8 cellular contexts compared by ENCODE assay signal in genomic region chr2:213151437-213152064, GRCh38. TPM values are rescaled to one million over a fixed set of nuclear protein-coding genes. Genes with fewer than 3 reads are reported as not detected.
DNase-seq lines count a peak whose midpoint lies in the region; ATAC-seq and TF ChIP-seq lines count a peak whose summit lies in the region.

Gene IKZF2, minus strand, starts transcription at chr2:213151612. Its CDS starts 2,983 bp downstream, at chr2:213148629.

- peak within 1 kb of the TSS; percentile 39 for H4K91ac ChIP-seq in mesenchymal stem cell (ENCODE audit: low read length)

- peak within 1 kb of the TSS; percentile 98 for H2AFZ ChIP-seq in mesenchymal stem cell (ENCODE audit: low read depth, low read length)

- peak within 1 kb of the TSS; percentile 58 for H2BK120ac ChIP-seq in mesenchymal stem cell (ENCODE audit: low read depth, low read length)

- H2BK15ac ChIP-seq in mesenchymal stem cell (ENCODE audit: low read depth, poor library complexity, severe bottlenecking) = peak within 1 kb of the TSS; percentile 98

- no peak within 1 kb of the TSS for H2AK5ac ChIP-seq in mesenchymal stem cell (ENCODE audit: low read length, severe bottlenecking)

- peaks cover 2% of the 10 kb centered on the region for H3K79me1 ChIP-seq in mesenchymal stem cell (replicated peaks; ENCODE audit: low read length, poor library complexity, severe bottlenecking)

- H3K4me3 ChIP-seq in effector memory CD4-positive, alpha-beta T cell (ENCODE audit: insufficient read depth, low read depth, low read length, poor library complexity, severe bottlenecking) = peak within 1 kb of the TSS; percentile 70
- H3K4me3 ChIP-seq in mesenchymal stem cell (ENCODE audit: insufficient read depth in 1 of 2, low read depth in 1 of 2, low read length in 2 of 2) = peak within 1 kb of the TSS; percentile 79 to 92

- H3K9ac ChIP-seq in mesenchymal stem cell (ENCODE audit: low read length) = peak within 1 kb of the TSS; percentile 94

- no peak within 1 kb of the TSS for H3K14ac ChIP-seq in mesenchymal stem cell (ENCODE audit: low read length in 2 of 2)

- no peaks in the 10 kb centered on the region for H3K36me3 ChIP-seq in effector memory CD4-positive, alpha-beta T cell (ENCODE audit: control insufficient read depth, insufficient read depth, low read length)
- no peaks in the 10 kb centered on the region for H3K36me3 ChIP-seq in mesenchymal stem cell (ENCODE audit: control insufficient read depth in 1 of 2, insufficient read depth in 2 of 2, low read depth in 1 of 2, low read length in 2 of 2)

- intact Hi-C loops in activated CD8-positive, alpha-beta T cell treated with anti-CD3 and anti-CD28 coated beads for 36 hours (cut with micrococcal nuclease) = loop anchor here (2.0 to 5.0 kb wide), 6 partner anchors 34 to 464 kb away; no protein-coding TSS in a partner anchor

- H4K8ac ChIP-seq in mesenchymal stem cell (ENCODE audit: low read length) = peak within 1 kb of the TSS; percentile 35

- H2BK12ac ChIP-seq in mesenchymal stem cell (ENCODE audit: low read length in 2 of 2) = no peak within 1 kb of the TSS

- H3K27ac ChIP-seq in effector memory CD4-positive, alpha-beta T cell (ENCODE audit: insufficient read depth, low read length, poor library complexity, severe bottlenecking) = peak within 1 kb of the TSS; percentile 63
- H3K27ac ChIP-seq in mesenchymal stem cell (ENCODE audit: low read length, poor library complexity, severe bottlenecking) = peak within 1 kb of the TSS; percentile 85

- peak within 1 kb of the TSS in 1 of 2 experiments; percentile 62 for H3K18ac ChIP-seq in mesenchymal stem cell (ENCODE audit: low read depth in 1 of 2, low read length in 2 of 2)

- peak within 1 kb of the TSS; percentile 83 for H3K4me3 Mint-ChIP-seq in activated CD8-positive, alpha-beta T cell treated with anti-CD3 and anti-CD28 coated beads for 36 hours

- H3K9me3 ChIP-seq in effector memory CD4-positive, alpha-beta T cell (ENCODE audit: control insufficient read depth, low read length) = no peaks in the 10 kb centered on the region
- H3K9me3 ChIP-seq in mesenchymal stem cell (ENCODE audit: control insufficient read depth, low read length) = no peaks in the 10 kb centered on the region

- H3K9me3 Mint-ChIP-seq in activated CD8-positive, alpha-beta T cell treated with anti-CD3 and anti-CD28 coated beads for 36 hours = no peaks in the 10 kb centered on the region

- peak within 1 kb of the TSS; percentile 88 for H3K27ac Mint-ChIP-seq in activated CD8-positive, alpha-beta T cell treated with anti-CD3 and anti-CD28 coated beads for 36 hours

- POLR2A ChIA-PET in activated CD8-positive, alpha-beta T cell treated with anti-CD3 and anti-CD28 coated beads for 36 hours (lab: Charles Lee) = interaction anchor here (0.9 to 3.2 kb wide), 6 partner anchors 21 to 288 kb away, joined by 3 to 14 read pairs (median 4); no protein-coding TSS in a partner anchor

- DNase-seq in C1 segment of cervical spinal cord (lab: John Stamatoyannopoulos, UW) = peak in 13 of 14 donors; percentile 61 to 91 (median 84)
- peak; percentile 89 for DNase-seq in NCI-H526 treated with DMSO at 0.1 percent for 48 hours (lab: John Stamatoyannopoulos, UW)
- peak; percentile 79 for DNase-seq in activated CD8-positive, alpha-beta T cell treated with anti-CD3 and anti-CD28 coated beads for 36 hours
- peak; percentile 43 to 67 (median 67) for DNase-seq in effector memory CD4-positive, alpha-beta T cell
- peak; percentile 88 for DNase-seq in mesenchymal stem cell
- DNase-seq in stimulated activated CD8-positive, alpha-beta memory T cell treated with anti-CD3 and anti-CD28 coated beads, Interleukin-12 subunit alpha, Interleukin-12 subunit beta, amount 100 ng/mL, for 1 hour (ENCODE audit: low read depth) = peak; percentile 51

- H3K4ac ChIP-seq in mesenchymal stem cell (ENCODE audit: low read depth in 1 of 2, low read length in 2 of 2) = peak within 1 kb of the TSS in 1 of 2 experiments; percentile 88

- peaks cover 10% of the 10 kb centered on the region for H3K36me3 Mint-ChIP-seq in activated CD8-positive, alpha-beta T cell treated with anti-CD3 and anti-CD28 coated beads for 36 hours (ENCODE audit: low read depth)

- H3K4me2 ChIP-seq in mesenchymal stem cell (ENCODE audit: low read length, poor library complexity, severe bottlenecking) = peak within 1 kb of the TSS; percentile 90

- H3K27me3 ChIP-seq in effector memory CD4-positive, alpha-beta T cell (replicated peaks; ENCODE audit: control insufficient read depth, insufficient read depth, low read length, poor library complexity, severe bottlenecking) = no peaks in the 10 kb centered on the region
- H3K27me3 ChIP-seq in mesenchymal stem cell (ENCODE audit: control insufficient read depth in 1 of 2, insufficient read depth in 1 of 2, low read length in 2 of 2) = no peaks in the 10 kb centered on the region

- peaks cover 35% of the 10 kb centered on the region for H3K4me1 Mint-ChIP-seq in activated CD8-positive, alpha-beta T cell treated with anti-CD3 and anti-CD28 coated beads for 36 hours (ENCODE audit: low read depth)

- H3K4me1 ChIP-seq in effector memory CD4-positive, alpha-beta T cell (ENCODE audit: control insufficient read depth, insufficient read depth, low read length, poor library complexity, severe bottlenecking) = no peaks in the 10 kb centered on the region
- H3K4me1 ChIP-seq in mesenchymal stem cell (ENCODE audit: control insufficient read depth, insufficient read depth, low read depth, low read length) = no peaks in the 10 kb centered on the region

- H3K27me3 Mint-ChIP-seq in activated CD8-positive, alpha-beta T cell treated with anti-CD3 and anti-CD28 coated beads for 36 hours = peaks cover 12% of the 10 kb centered on the region

- no peak for TF ChIP-seq CTCF in activated CD8-positive, alpha-beta T cell treated with anti-CD3 and anti-CD28 coated beads for 36 hours (IDR thresholded peaks at IDR 0.05)

- H2BK5ac ChIP-seq in mesenchymal stem cell (ENCODE audit: low read depth, low read length, poor library complexity, severe bottlenecking) = peak within 1 kb of the TSS; percentile 89

- CTCF ChIA-PET in activated CD8-positive, alpha-beta T cell treated with anti-CD3 and anti-CD28 coated beads for 36 hours (lab: Charles Lee) = interaction anchor here (0.9 to 2.4 kb wide), 4 partner anchors 19 to 374 kb away, joined by 3 to 6 read pairs (median 4); no protein-coding TSS in a partner anchor

- H3K23ac ChIP-seq in mesenchymal stem cell (ENCODE audit: low read length in 2 of 2) = no peak within 1 kb of the TSS

- peak; percentile 62 for ATAC-seq in GM19328 (IDR thresholded peaks at IDR 0.05; ENCODE audit: unreplicated experiment)
- ATAC-seq in HG03460 (IDR thresholded peaks at IDR 0.05; ENCODE audit: unreplicated experiment) = peak; percentile 54
- peak; percentile 77 for ATAC-seq in activated CD8-positive, alpha-beta T cell treated with anti-CD3 and anti-CD28 coated beads for 36 hours

- WGBS in mesenchymal stem cell = 2% methylated on average over 23 of the region's 87 CpGs

RNA-seq across cellular contexts. Expression of gene IKZF2, which starts in this region (rescaled TPM):
- total RNA-seq in activated CD8-positive, alpha-beta T cell treated with anti-CD3 and anti-CD28 coated beads for 36 hours = 10 to 100 TPM; 24.4 to 28.7 TPM
- 0.61 TPM for polyA plus RNA-seq in mesenchymal stem cell (2013, experiment 1 of 2)
- polyA plus RNA-seq in mesenchymal stem cell (2013, experiment 2 of 2) = 0.63 TPM

Comparison
In these comparisons a context has a peak if more than half of its experiments do, and no peak if none do; other contexts are left out.
1. Peak in every context shown above with its lines: DNase-seq, ATAC-seq, H3K4me3 ChIP-seq and H3K27ac ChIP-seq.